Comparison of ENCODE assay signal across 9 cellular contexts in the genomic region with DNA sequence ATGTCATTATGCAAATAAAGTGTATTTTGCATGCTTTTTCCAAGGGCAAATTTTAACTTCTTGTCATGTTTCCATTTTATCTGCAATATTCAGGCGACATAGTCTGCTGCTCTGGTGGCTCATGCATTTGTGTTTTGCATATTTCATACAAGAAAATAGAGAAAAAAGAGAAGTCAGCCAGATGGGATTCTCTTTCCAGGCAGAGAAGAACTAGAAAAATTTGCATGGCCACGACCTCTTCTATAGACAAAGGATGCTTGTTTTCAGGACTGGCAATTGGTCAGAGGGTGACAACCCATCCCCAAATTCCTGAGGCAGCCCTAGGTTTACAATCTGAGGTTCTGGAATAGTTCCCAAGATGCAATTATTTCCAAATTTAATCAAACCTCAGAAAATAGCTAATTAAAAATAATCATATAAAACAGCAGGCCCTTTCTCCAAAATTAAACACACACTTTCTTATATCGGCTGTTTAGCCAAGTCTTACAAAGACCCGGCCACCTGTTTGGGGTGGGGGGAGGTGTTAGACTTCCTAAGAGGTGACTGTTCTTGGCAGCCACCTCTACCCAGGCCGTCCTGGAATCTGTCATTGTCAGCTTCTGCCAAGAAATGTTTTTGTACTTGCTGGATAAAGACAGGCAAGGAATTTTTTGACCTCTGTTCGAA. TPM values are rescaled to one million over a fixed set of nuclear protein-coding genes. Genes with fewer than 3 reads are reported as not detected.
DNase-seq lines count a peak whose midpoint lies in the region; ATAC-seq and TF ChIP-seq lines count a peak whose summit lies in the region.
"Had no signal": no experiment of that assay in that cellular context is flagged by ENCODE, and none has a peak within 500 bp of the region (broad histone marks: within the 10 kb centered on the region; RNA-seq: fewer than 3 reads in every experiment).

No MANE protein-coding gene starts in this region.

- no peak for TF ChIP-seq CTCF in cardiac fibroblast (IDR thresholded peaks at IDR 0.05; ENCODE audit: low read depth, low read length)

- H3K4me1 Mint-ChIP-seq in stimulated activated naive CD8-positive, alpha-beta T cell treated with anti-CD3 and anti-CD28 coated beads, Interleukin-15, Interleukin-2, amounts not matched to agents 100 ng/mL and 50 ng/mL, for 24 hours (ENCODE audit: low read depth): peaks cover 43% of the 10 kb centered on the region
- H3K4me1 Mint-ChIP-seq in stimulated activated naive CD8-positive, alpha-beta T cell treated with anti-CD3 and anti-CD28 coated beads, Interleukin-15, amount 100 ng/mL, for 72 hours: peaks cover 52% of the 10 kb centered on the region

- no peak overlapping the region for H3K4me3 Mint-ChIP-seq in stimulated activated naive CD8-positive, alpha-beta T cell treated with anti-CD3 and anti-CD28 coated beads, Interleukin-15, Interleukin-2, amounts not matched to agents 100 ng/mL and 50 ng/mL, for 24 hours
- H3K4me3 Mint-ChIP-seq in stimulated activated naive CD8-positive, alpha-beta T cell treated with anti-CD3 and anti-CD28 coated beads, Interleukin-15, amount 100 ng/mL, for 72 hours: no peak overlapping the region

- H3K27ac Mint-ChIP-seq in stimulated activated naive CD8-positive, alpha-beta T cell treated with anti-CD3 and anti-CD28 coated beads, Interleukin-15, Interleukin-2, amounts not matched to agents 100 ng/mL and 50 ng/mL, for 24 hours: peak overlapping the region; percentile 33
- no peak overlapping the region for H3K27ac Mint-ChIP-seq in stimulated activated naive CD8-positive, alpha-beta T cell treated with anti-CD3 and anti-CD28 coated beads, Interleukin-15, amount 100 ng/mL, for 72 hours

- H3K4me3 ChIP-seq in cardiac fibroblast (replicated peaks in 1 of 2; ENCODE audit: low read depth in 2 of 2, low read length in 2 of 2): no peak overlapping the region

- ATAC-seq in stimulated activated naive CD8-positive, alpha-beta T cell treated with anti-CD3 and anti-CD28 coated beads, Interleukin-15, amount 100 ng/mL, for 72 hours: no peak
- ATAC-seq in GM18909 (IDR thresholded peaks at IDR 0.05; ENCODE audit: poor library complexity, unreplicated experiment) (no peak), HG02970 (IDR thresholded peaks at IDR 0.05; ENCODE audit: low FRiP score, unreplicated experiment) (no peak)

- no peak for DNase-seq in stimulated activated naive CD8-positive, alpha-beta T cell treated with anti-CD3 and anti-CD28 coated beads, Interleukin-15, amount 100 ng/mL, for 72 hours
- DNase-seq in LHCN-M2 (ENCODE audit: low read depth) (peak; percentile 16), cardiac fibroblast (ENCODE audit: low read depth in 2 of 2) (peak; percentile 30 to 36), EL (no peak)
- no peak for DNase-seq in activated effector memory CD4-positive, alpha-beta T cell treated with Interleukin-2 at 50 U/mL for 16 hours
- DNase-seq: NCI-H510A treated with DMSO at 0.1 percent for 48 hours had no signal

- no peaks in the 10 kb centered on the region for H3K36me3 Mint-ChIP-seq in stimulated activated naive CD8-positive, alpha-beta T cell treated with anti-CD3 and anti-CD28 coated beads, Interleukin-15, Interleukin-2, amounts not matched to agents 100 ng/mL and 50 ng/mL, for 24 hours (ENCODE audit: low read depth)

- no peaks in the 10 kb centered on the region for H3K27me3 Mint-ChIP-seq in stimulated activated naive CD8-positive, alpha-beta T cell treated with anti-CD3 and anti-CD28 coated beads, Interleukin-15, Interleukin-2, amounts not matched to agents 100 ng/mL and 50 ng/mL, for 24 hours
- H3K27me3 Mint-ChIP-seq in stimulated activated naive CD8-positive, alpha-beta T cell treated with anti-CD3 and anti-CD28 coated beads, Interleukin-15, amount 100 ng/mL, for 72 hours: no peaks in the 10 kb centered on the region

- H3K9me3 Mint-ChIP-seq in stimulated activated naive CD8-positive, alpha-beta T cell treated with anti-CD3 and anti-CD28 coated beads, Interleukin-15, Interleukin-2, amounts not matched to agents 100 ng/mL and 50 ng/mL, for 24 hours: no peaks in the 10 kb centered on the region
- no peaks in the 10 kb centered on the region for H3K9me3 Mint-ChIP-seq in stimulated activated naive CD8-positive, alpha-beta T cell treated with anti-CD3 and anti-CD28 coated beads, Interleukin-15, amount 100 ng/mL, for 72 hours

RNA-seq across cellular contexts. Expression of a gene that starts 20.6 kb away (rescaled TPM):
- total RNA-seq in LHCN-M2 (2014; rRNA removed): 12.7 and 16.8 TPM in 2 replicates
- polyA plus RNA-seq in LHCN-M2 (2012): 4.8 TPM

Comparison
In these comparisons a context has a peak if more than half of its experiments do, and no peak if none do; other contexts are left out.
1. DNase-seq: peak in LHCN-M2 (single experiment) and cardiac fibroblast (2 of 2); none in stimulated activated naive CD8-positive, alpha-beta T cell treated with anti-CD3 and anti-CD28 coated beads, Interleukin-15, amount 100 ng/mL, for 72 hours (0 of 2), EL (single experiment) and activated effector memory CD4-positive, alpha-beta T cell treated with Interleukin-2 at 50 U/mL for 16 hours (single experiment).